In the genomic region with DNA sequence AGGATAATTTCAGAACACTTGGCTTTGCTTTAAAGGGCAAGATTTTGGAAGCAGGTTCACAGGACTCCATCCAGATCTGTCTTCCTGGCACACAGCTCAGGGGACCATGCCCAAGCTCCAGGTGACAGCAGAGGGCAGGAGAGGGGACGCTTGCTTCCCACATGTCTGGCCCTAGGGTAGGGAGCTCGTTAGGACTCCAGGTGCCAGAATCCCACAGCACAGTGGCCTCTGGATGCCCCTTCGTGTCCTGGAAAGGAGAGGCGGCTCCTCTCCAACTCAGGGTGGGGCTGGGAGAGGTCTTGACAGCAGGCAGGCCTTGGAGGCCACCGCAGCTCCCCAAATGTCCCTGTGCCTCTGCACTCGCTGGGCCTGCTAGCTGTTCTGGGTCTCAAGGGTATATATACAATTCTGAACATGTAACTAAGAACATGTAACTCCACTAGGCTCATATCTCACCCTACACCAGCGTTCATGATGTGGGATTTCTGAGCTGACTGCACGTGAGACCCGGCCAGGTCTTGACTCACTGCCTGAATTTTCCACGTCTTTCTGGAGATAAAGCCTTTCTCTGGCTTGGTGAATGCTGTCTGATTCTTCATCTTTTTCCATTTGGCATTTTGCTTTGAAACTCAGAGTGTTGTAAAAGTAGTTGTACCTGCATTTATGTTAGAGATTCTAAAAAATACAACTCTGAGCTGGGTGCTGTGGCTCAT, we compare ENCODE assay signal across 20 cellular contexts. TPM values are rescaled to one million over a fixed set of nuclear protein-coding genes. Genes with fewer than 3 reads are reported as not detected.
DNase-seq lines count a peak whose midpoint lies in the region; ATAC-seq, FAIRE-seq and TF ChIP-seq lines count a peak whose summit lies in the region.
"Had no signal": no experiment of that assay in that cellular context is flagged by ENCODE, and none has a peak within 500 bp of the region (broad histone marks: within the 10 kb centered on the region; RNA-seq: fewer than 3 reads in every experiment).

No MANE protein-coding gene starts in this region.

- intact Hi-C loops in posterior cingulate gyrus (cut with DNase I) (no loop called here), thyroid gland (cut with DNase I) (no loop called here)

- no peak overlapping the region for H3K4ac ChIP-seq in neuronal stem cell (ENCODE audit: low read length)

- H3K9me3 ChIP-seq in neuronal stem cell (replicated peaks in 1 of 2; ENCODE audit: control insufficient read depth in 2 of 2, insufficient read depth in 1 of 2, low read depth in 1 of 2, low read length in 2 of 2), result no peaks in the 10 kb centered on the region
- no peaks in the 10 kb centered on the region for H3K9me3 ChIP-seq in thyroid gland

- H3K4me3 ChIP-seq in fibroblast of mammary gland (ENCODE audit: control insufficient read depth, low read depth, low read length) (no peak overlapping the region), neuronal stem cell (ENCODE audit: low read length in 2 of 2) (peak overlapping the region in 1 of 2 donors; percentile 14), thyroid gland (replicated peaks in 1 of 3) (no peak overlapping the region)
- H3K4me3 ChIP-seq: lung, smooth muscle cell had no signal

- no peak overlapping the region for H3K23ac ChIP-seq in neuronal stem cell (ENCODE audit: low read depth, low read length, poor library complexity)

- H3K79me1 ChIP-seq in neuronal stem cell (ENCODE audit: low read depth, low read length), result no peaks in the 10 kb centered on the region

- no peak for FAIRE-seq in HTR-8/SVneo (lab: Jason Lieb, UNC)
- FAIRE-seq: GM12892 had no signal

- H3K27ac ChIP-seq in neuronal stem cell (replicated peaks; ENCODE audit: low read length) (no peak overlapping the region), thyroid gland (no peak overlapping the region)

- no peak overlapping the region for H2BK12ac ChIP-seq in neuronal stem cell (ENCODE audit: low read length)

- TF ChIP-seq POLR2A in thyroid gland (IDR thresholded peaks at IDR 0.05), result no peak

- H2AK5ac ChIP-seq in neuronal stem cell (ENCODE audit: low read depth, low read length), result no peak overlapping the region

- no peak overlapping the region for H3K14ac ChIP-seq in neuronal stem cell (ENCODE audit: low read length)

- H4K91ac ChIP-seq in neuronal stem cell (ENCODE audit: low read depth, low read length, poor library complexity), result no peak overlapping the region

- no peaks in the 10 kb centered on the region for H3K36me3 ChIP-seq in neuronal stem cell (replicated peaks in 1 of 2; ENCODE audit: control insufficient read depth in 2 of 2, insufficient read depth in 2 of 2, low read length in 2 of 2)
- H3K36me3 ChIP-seq in thyroid gland, result no peaks in the 10 kb centered on the region

- H3K27me3 ChIP-seq in neuronal stem cell (ENCODE audit: control insufficient read depth in 3 of 3, insufficient read depth in 3 of 3, low read depth in 1 of 3, low read length in 3 of 3) (peaks cover 0 to 9% (median 0%) of the 10 kb centered on the region in 3 experiments), thyroid gland (no peaks in the 10 kb centered on the region)

- no peak overlapping the region for H4K8ac ChIP-seq in neuronal stem cell (ENCODE audit: low read depth, low read length)

- H3K4me1 ChIP-seq in neuronal stem cell (ENCODE audit: control insufficient read depth in 2 of 2, insufficient read depth in 1 of 2, low read depth in 1 of 2, low read length in 2 of 2) (peaks cover 4 to 7% of the 10 kb centered on the region in 2 donors), thyroid gland (no peaks in the 10 kb centered on the region)

- H2BK15ac ChIP-seq in neuronal stem cell (ENCODE audit: low read length), result no peak overlapping the region

- TF ChIP-seq CTCF in fibroblast of mammary gland (conservative IDR thresholded peaks at IDR 0.05; ENCODE audit: control insufficient read depth, insufficient read depth, low read depth, low read length) (no peak), thyroid gland (IDR thresholded peaks at IDR 0.05) (no peak)

- H2BK120ac ChIP-seq in neuronal stem cell (ENCODE audit: low read depth, low read length), result no peak overlapping the region

- peak overlapping the region; percentile 12 for H2AFZ ChIP-seq in neuronal stem cell (ENCODE audit: low read length)

- no peak for ATAC-seq in HG02759 (IDR thresholded peaks at IDR 0.05; ENCODE audit: unreplicated experiment)

- H3K18ac ChIP-seq in neuronal stem cell (ENCODE audit: low read length), result no peak overlapping the region

- H2BK5ac ChIP-seq in neuronal stem cell (ENCODE audit: low read length), result no peak overlapping the region

- no CpG with 5 or more reads among the region's 10 CpGs for WGBS in neuronal stem cell (ENCODE audit: extremely low coverage in 2 of 2, insufficient read length in 2 of 2, insufficient replicate concordance in 1 of 2), 2 donors
- WGBS in thyroid gland, 2 donors, result 77 to 81% methylated on average over 7 to 9 of the region's 10 CpGs

- no peak overlapping the region for H3K4me2 ChIP-seq in neuronal stem cell (ENCODE audit: insufficient read depth, low read length, poor library complexity, severe bottlenecking)
- H3K4me2 ChIP-seq: smooth muscle cell had no signal

- peak; percentile 31 for DNase-seq in ELF-1 (ENCODE audit: low read depth, low spot score)
- peak; percentile 33 for DNase-seq in HT-29 (ENCODE audit: low spot score)
- peak; percentile 42 for DNase-seq in fibroblast of mammary gland (ENCODE audit: low read depth)
- no peak for DNase-seq in neuronal stem cell (ENCODE audit: low spot score)
- no peak for DNase-seq in posterior cingulate gyrus
- DNase-seq in HTR-8/SVneo (ENCODE audit: insufficient read length, low spot score), result no peak
- DNase-seq in thyroid gland, result no peak
- DNase-seq: activated CD4-positive, alpha-beta T cell treated with anti-CD3 and anti-CD28 coated beads, Interleukin-2, amount 50 U/mL, for 48 hours; activated naive CD4-positive, alpha-beta T cell treated with anti-CD3 and anti-CD28 coated beads, Interleukin-2, amount 50 U/mL, for 16 hours; activated T-cell treated with anti-CD3 and anti-CD28 coated beads, Interleukin-2, amount 50 U/mL, for 24 hours; MM.1S; naive B cell; NCI-H345; stimulated activated CD8-positive, alpha-beta memory T cell treated with anti-CD3 and anti-CD28 coated beads, Interleukin-4, amount 100 ng/mL, for 48 hours had no signal

- H3K9ac ChIP-seq in neuronal stem cell (ENCODE audit: low read depth, low read length, poor library complexity), result no peak overlapping the region

RNA-seq across cellular contexts. Expression of a gene that starts 52.8 kb away (rescaled TPM):
- not detected in 2 replicates for total RNA-seq in HT-29 (2014; rRNA removed; shearing (Covaris generic))
- 2.1 TPM for polyA plus RNA-seq in neuronal stem cell (2013, experiment 1 of 2)
- polyA plus RNA-seq in neuronal stem cell (2013, experiment 2 of 2), result 1.6 TPM
- total RNA-seq in thyroid gland, result under 1 TPM in 2 of 4 donors, not detected in 2; 0.29 to 0.81 TPM
- total RNA-seq: B cell, dermis microvascular lymphatic vessel endothelial cell, smooth muscle cell had no signal
- polyA plus RNA-seq: smooth muscle cell had no signal

Comparison
In these comparisons a context has a peak if more than half of its experiments do, and no peak if none do; other contexts are left out.
1. DNase-seq: peak in ELF-1 (single experiment), HT-29 (single experiment) and fibroblast of mammary gland (single experiment); none in neuronal stem cell (single experiment), posterior cingulate gyrus (0 of 10), HTR-8/SVneo (single experiment) and thyroid gland (0 of 2).